In genomic region chr6:2634151-2634964, GRCh38 we compare ENCODE assay signal across 8 cellular contexts.
DNase-seq lines count a peak whose midpoint lies in the region; ATAC-seq and TF ChIP-seq lines count a peak whose summit lies in the region.

No MANE protein-coding gene starts in this region.

- WGBS in mesodermal cell (ENCODE audit: insufficient coverage in 2 of 2), 2 experiments: 8 to 12% methylated on average over 37 to 40 of the region's 65 CpGs

- POLR2A ChIA-PET in AG04449 (lab: Yijun Ruan, JAX): interaction anchor here (1.2 kb wide), 1 partner anchor 11 kb away, joined by 3 read pairs; no protein-coding TSS in a partner anchor

- H3K4me1 ChIP-seq in mesodermal cell (ENCODE audit: control insufficient read depth, insufficient read depth, low read length, poor library complexity, severe bottlenecking): peaks cover 24% of the 10 kb centered on the region

- peak; percentile 89 for ATAC-seq in GM18907 (IDR thresholded peaks at IDR 0.05; ENCODE audit: unreplicated experiment)

- no peaks in the 10 kb centered on the region for H3K9me3 Mint-ChIP-seq in endothelial cell (ENCODE audit: unreplicated experiment)

- peaks cover 13% of the 10 kb centered on the region for H3K4me1 Mint-ChIP-seq in endothelial cell (ENCODE audit: unreplicated experiment)

- H3K9me3 ChIP-seq in mesodermal cell (ENCODE audit: control insufficient read depth, low read length): no peaks in the 10 kb centered on the region

- peak; percentile 98 for TF ChIP-seq CTCF in AG04449 (IDR thresholded peaks at IDR 0.05; ENCODE audit: insufficient read depth, low read length, missing control alignments)
- TF ChIP-seq CTCF in endothelial cell (IDR thresholded peaks at IDR 0.05; ENCODE audit: unreplicated experiment): peak; percentile 99

- H3K4me3 ChIP-seq in AG04449 (ENCODE audit: low read depth, low read length) (peak overlapping the region; percentile 54), mesodermal cell (ENCODE audit: extremely low read depth, insufficient read depth, low read length, poor library complexity, severe bottlenecking) (peak overlapping the region; percentile 26)

- H3K36me3 Mint-ChIP-seq in endothelial cell (ENCODE audit: low read depth, unreplicated experiment): peaks cover 2% of the 10 kb centered on the region

- DNase-seq in AG04449 (ENCODE audit: low read depth, low spot score): peak; percentile 14
- DNase-seq in HPDE6-E6E7 (ENCODE audit: extremely low spot score): peak; percentile 83
- DNase-seq in NOMO-1 (lab: John Stamatoyannopoulos, UW; ENCODE audit: unreplicated experiment in 2 of 2): peak; percentile 88 to 90
- DNase-seq in activated CD8-positive, alpha-beta memory T cell treated with anti-CD3 and anti-CD28 coated beads, Interleukin-2, amount 50 U/mL, for 1 hour (ENCODE audit: extremely low read depth): peak; percentile 48
- DNase-seq in endothelial cell (ENCODE audit: low spot score): peak; percentile 93
- DNase-seq in stimulated activated CD8-positive, alpha-beta memory T cell treated with anti-CD3 and anti-CD28 coated beads, Interleukin-12 subunit alpha, Interleukin-12 subunit beta, amount 100 ng/mL, for 4 hours (ENCODE audit: low read depth): peak; percentile 63

- no peak overlapping the region for H3K4me3 Mint-ChIP-seq in endothelial cell (ENCODE audit: unreplicated experiment)

- H3K36me3 ChIP-seq in mesodermal cell (ENCODE audit: control insufficient read depth, insufficient read depth, low read length): no peaks in the 10 kb centered on the region

- no peak overlapping the region for H3K27ac ChIP-seq in mesodermal cell (ENCODE audit: low read depth, low read length, severe bottlenecking)

- H3K27ac Mint-ChIP-seq in endothelial cell (ENCODE audit: unreplicated experiment): no peak overlapping the region

- H3K27me3 Mint-ChIP-seq in endothelial cell (ENCODE audit: unreplicated experiment): peaks cover 3% of the 10 kb centered on the region

- CTCF ChIA-PET in AG04449 (lab: Yijun Ruan, JAX): interaction anchor here (0.6 to 6.5 kb wide), 68 partner anchors 9 to 1912 kb away, joined by 3 to 140 read pairs (median 4); partner anchors contain the start of gene MYLK4

Comparison
In these comparisons a context has a peak if more than half of its experiments do, and no peak if none do; other contexts are left out.
1. DNase-seq: peak in every context shown above with its lines; median percentile 93 in endothelial cell; 89 in NOMO-1; 83 in HPDE6-E6E7; 63 in stimulated activated CD8-positive, alpha-beta memory T cell treated with anti-CD3 and anti-CD28 coated beads, Interleukin-12 subunit alpha, Interleukin-12 subunit beta, amount 100 ng/mL, for 4 hours; 48 in activated CD8-positive, alpha-beta memory T cell treated with anti-CD3 and anti-CD28 coated beads, Interleukin-2, amount 50 U/mL, for 1 hour; 14 in AG04449.